Comparison of ENCODE assay signal across 1 cellular context in the genomic region with DNA sequence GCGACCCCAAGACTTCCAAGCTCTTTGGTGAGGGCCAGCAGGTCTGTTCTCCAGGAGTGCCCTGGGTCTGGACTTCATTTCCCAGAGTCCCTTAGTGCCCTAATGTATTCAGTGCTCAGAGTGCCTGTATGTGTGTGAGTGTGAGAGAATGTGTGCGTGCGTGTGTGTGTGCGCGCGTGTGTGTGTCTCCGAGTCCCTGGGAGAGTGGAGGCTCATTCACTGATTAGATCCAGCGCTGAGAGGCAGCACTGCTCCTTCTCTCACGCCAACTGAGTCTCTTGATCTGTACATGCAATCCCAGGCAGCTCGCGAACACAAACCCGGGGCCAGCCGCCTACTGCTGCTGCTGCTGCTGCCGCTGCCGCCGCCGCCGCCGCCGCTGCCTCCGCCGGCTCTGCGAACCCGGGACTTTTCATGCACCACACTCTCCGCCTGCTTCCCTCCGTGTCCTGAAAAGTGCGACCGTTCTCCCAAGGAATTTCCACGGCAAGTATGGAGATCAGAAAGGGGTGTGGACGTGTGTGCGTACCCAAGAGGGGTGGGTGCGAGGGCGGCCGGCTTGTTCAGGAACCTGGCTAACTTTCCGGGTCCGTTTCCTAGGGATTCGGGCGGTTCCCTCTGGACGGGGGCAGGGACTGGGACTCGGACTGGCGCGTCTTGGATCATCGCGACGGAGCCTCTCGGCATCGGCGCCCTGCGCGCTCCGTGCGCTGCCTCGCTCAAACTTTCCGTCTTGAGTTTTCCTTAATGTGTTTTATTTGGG.
TF ChIP-seq lines count a peak whose summit lies in the region.

TSS of gene RNF220 (plus strand) at position 215 of the 763 bp plus-strand sequence.

TF ChIP-seq in HepG2, 621 proteins besides CTCF, POLR2A, EP300 and RAD21 (continued from another document and continues in another):
- TF ChIP-seq, protein P1, sequence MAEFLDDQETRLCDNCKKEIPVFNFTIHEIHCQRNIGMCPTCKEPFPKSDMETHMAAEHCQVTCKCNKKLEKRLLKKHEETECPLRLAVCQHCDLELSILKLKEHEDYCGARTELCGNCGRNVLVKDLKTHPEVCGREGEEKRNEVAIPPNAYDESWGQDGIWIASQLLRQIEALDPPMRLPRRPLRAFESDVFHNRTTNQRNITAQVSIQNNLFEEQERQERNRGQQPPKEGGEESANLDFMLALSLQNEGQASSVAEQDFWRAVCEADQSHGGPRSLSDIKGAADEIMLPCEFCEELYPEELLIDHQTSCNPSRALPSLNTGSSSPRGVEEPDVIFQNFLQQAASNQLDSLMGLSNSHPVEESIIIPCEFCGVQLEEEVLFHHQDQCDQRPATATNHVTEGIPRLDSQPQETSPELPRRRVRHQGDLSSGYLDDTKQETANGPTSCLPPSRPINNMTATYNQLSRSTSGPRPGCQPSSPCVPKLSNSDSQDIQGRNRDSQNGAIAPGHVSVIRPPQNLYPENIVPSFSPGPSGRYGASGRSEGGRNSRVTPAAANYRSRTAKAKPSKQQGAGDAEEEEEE (CRISPR knock-in tag; IDR thresholded peaks at IDR 0.05; ENCODE audit: borderline replicate concordance) = no peak
- TF ChIP-seq TEAD2 (CRISPR knock-in tag; IDR thresholded peaks at IDR 0.05) (no peak), CERS6 (CRISPR knock-in tag; IDR thresholded peaks at IDR 0.05) (no peak), ZNF136 (CRISPR knock-in tag; IDR thresholded peaks at IDR 0.05; ENCODE audit: low read depth) (no peak), THYN1 (CRISPR knock-in tag; IDR thresholded peaks at IDR 0.05; ENCODE audit: borderline replicate concordance, low read depth) (no peak), ZNF598 (CRISPR knock-in tag; IDR thresholded peaks at IDR 0.05; ENCODE audit: borderline replicate concordance) (no peak; the same call in 1 of the 2 replicates), BATF2 (CRISPR knock-in tag; IDR thresholded peaks at IDR 0.05) (no peak), ATAD3A (CRISPR knock-in tag; IDR thresholded peaks at IDR 0.05) (no peak), ZNF614 (CRISPR knock-in tag; IDR thresholded peaks at IDR 0.05; ENCODE audit: borderline replicate concordance) (no peak), ZHX1 (CRISPR knock-in tag; IDR thresholded peaks at IDR 0.05; ENCODE audit: low read depth) (no peak), ZFP1 (CRISPR knock-in tag; IDR thresholded peaks at IDR 0.05) (no peak), ZBTB14 (CRISPR knock-in tag; IDR thresholded peaks at IDR 0.05) (no peak), SRSF9 (IDR thresholded peaks at IDR 0.05; ENCODE audit: borderline replicate concordance, insufficient read depth, low read depth, low read length, poor library complexity, severe bottlenecking) (no peak), FOXC1 (CRISPR knock-in tag; IDR thresholded peaks at IDR 0.05; ENCODE audit: borderline replicate concordance) (no peak; the same call in 1 of the 2 replicates), SYNCRIP (IDR thresholded peaks at IDR 0.05; ENCODE audit: insufficient read depth, low read depth, low read length) (no peak), ZNF160 (CRISPR knock-in tag; IDR thresholded peaks at IDR 0.05) (0 out of 2 replicates have a peak, but pooled peaks have one; percentile 20), SALL1 (CRISPR knock-in tag; IDR thresholded peaks at IDR 0.05) (peak; percentile 88), TEAD3 (CRISPR knock-in tag; optimal IDR thresholded peaks at IDR 0.05; ENCODE audit: borderline replicate concordance) (peak; percentile 90), ZFP82 (CRISPR knock-in tag; IDR thresholded peaks at IDR 0.05; ENCODE audit: borderline replicate concordance) (no peak; the same call in 1 of the 2 replicates), FOXA1 (IDR thresholded peaks at IDR 0.05) (no peak), FOXA1 (CRISPR knock-in tag; IDR thresholded peaks at IDR 0.05) (no peak), SCMH1 (CRISPR knock-in tag; IDR thresholded peaks at IDR 0.05; ENCODE audit: borderline replicate concordance) (no peak), ZNF879 (CRISPR knock-in tag; IDR thresholded peaks at IDR 0.05) (no peak), HOXA7 (CRISPR knock-in tag; IDR thresholded peaks at IDR 0.05) (no peak), ARNT2 (CRISPR knock-in tag; IDR thresholded peaks at IDR 0.05; ENCODE audit: low read depth) (peak; percentile 84; the same call in 1 of the 2 replicates), ZNF83 (CRISPR knock-in tag; IDR thresholded peaks at IDR 0.05; ENCODE audit: borderline replicate concordance) (0 out of 2 replicates have a peak, but pooled peaks have one; percentile 37), ZNF616 (CRISPR knock-in tag; IDR thresholded peaks at IDR 0.05; ENCODE audit: low read depth) (no peak), TBX2 (CRISPR knock-in tag; IDR thresholded peaks at IDR 0.05; ENCODE audit: borderline replicate concordance) (peak; percentile 76), ZNF569 (CRISPR knock-in tag; IDR thresholded peaks at IDR 0.05; ENCODE audit: borderline replicate concordance) (no peak), PHF5A (CRISPR knock-in tag; IDR thresholded peaks at IDR 0.05; ENCODE audit: low read depth, unreplicated experiment) (no peak), MYNN (CRISPR knock-in tag; IDR thresholded peaks at IDR 0.05; ENCODE audit: low read depth) (no peak), GRHL1 (CRISPR knock-in tag; conservative IDR thresholded peaks at IDR 0.05) (no peak), ZNF747 (CRISPR knock-in tag; IDR thresholded peaks at IDR 0.05; ENCODE audit: borderline replicate concordance) (peak; percentile 80; the same call in 1 of the 2 replicates), ZSCAN21 (CRISPR knock-in tag; IDR thresholded peaks at IDR 0.05; ENCODE audit: borderline replicate concordance) (peak; percentile 59; the same call in 1 of the 2 replicates), PRDM4 (CRISPR knock-in tag; IDR thresholded peaks at IDR 0.05; ENCODE audit: borderline replicate concordance) (no peak), JARID2 (CRISPR knock-in tag; IDR thresholded peaks at IDR 0.05; ENCODE audit: insufficient replicate concordance) (no peak), PAX8 (CRISPR knock-in tag; IDR thresholded peaks at IDR 0.05; ENCODE audit: borderline replicate concordance) (no peak)
- TF ChIP-seq, protein P2, sequence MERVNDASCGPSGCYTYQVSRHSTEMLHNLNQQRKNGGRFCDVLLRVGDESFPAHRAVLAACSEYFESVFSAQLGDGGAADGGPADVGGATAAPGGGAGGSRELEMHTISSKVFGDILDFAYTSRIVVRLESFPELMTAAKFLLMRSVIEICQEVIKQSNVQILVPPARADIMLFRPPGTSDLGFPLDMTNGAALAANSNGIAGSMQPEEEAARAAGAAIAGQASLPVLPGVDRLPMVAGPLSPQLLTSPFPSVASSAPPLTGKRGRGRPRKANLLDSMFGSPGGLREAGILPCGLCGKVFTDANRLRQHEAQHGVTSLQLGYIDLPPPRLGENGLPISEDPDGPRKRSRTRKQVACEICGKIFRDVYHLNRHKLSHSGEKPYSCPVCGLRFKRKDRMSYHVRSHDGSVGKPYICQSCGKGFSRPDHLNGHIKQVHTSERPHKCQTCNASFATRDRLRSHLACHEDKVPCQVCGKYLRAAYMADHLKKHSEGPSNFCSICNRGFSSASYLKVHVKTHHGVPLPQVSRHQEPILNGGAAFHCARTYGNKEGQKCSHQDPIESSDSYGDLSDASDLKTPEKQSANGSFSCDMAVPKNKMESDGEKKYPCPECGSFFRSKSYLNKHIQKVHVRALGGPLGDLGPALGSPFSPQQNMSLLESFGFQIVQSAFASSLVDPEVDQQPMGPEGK (CRISPR knock-in tag; IDR thresholded peaks at IDR 0.05) = no peak
- TF ChIP-seq, protein P3, sequence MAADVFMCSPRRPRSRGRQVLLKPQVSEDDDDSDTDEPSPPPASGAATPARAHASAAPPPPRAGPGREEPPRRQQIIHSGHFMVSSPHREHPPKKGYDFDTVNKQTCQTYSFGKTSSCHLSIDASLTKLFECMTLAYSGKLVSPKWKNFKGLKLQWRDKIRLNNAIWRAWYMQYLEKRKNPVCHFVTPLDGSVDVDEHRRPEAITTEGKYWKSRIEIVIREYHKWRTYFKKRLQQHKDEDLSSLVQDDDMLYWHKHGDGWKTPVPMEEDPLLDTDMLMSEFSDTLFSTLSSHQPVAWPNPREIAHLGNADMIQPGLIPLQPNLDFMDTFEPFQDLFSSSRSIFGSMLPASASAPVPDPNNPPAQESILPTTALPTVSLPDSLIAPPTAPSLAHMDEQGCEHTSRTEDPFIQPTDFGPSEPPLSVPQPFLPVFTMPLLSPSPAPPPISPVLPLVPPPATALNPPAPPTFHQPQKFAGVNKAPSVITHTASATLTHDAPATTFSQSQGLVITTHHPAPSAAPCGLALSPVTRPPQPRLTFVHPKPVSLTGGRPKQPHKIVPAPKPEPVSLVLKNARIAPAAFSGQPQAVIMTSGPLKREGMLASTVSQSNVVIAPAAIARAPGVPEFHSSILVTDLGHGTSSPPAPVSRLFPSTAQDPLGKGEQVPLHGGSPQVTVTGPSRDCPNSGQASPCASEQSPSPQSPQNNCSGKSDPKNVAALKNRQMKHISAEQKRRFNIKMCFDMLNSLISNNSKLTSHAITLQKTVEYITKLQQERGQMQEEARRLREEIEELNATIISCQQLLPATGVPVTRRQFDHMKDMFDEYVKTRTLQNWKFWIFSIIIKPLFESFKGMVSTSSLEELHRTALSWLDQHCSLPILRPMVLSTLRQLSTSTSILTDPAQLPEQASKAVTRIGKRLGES (CRISPR knock-in tag; IDR thresholded peaks at IDR 0.05; ENCODE audit: borderline replicate concordance) = no peak
- TF ChIP-seq, protein P4, sequence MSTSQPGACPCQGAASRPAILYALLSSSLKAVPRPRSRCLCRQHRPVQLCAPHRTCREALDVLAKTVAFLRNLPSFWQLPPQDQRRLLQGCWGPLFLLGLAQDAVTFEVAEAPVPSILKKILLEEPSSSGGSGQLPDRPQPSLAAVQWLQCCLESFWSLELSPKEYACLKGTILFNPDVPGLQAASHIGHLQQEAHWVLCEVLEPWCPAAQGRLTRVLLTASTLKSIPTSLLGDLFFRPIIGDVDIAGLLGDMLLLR (CRISPR knock-in tag; IDR thresholded peaks at IDR 0.05) = 0 out of 2 replicates have a peak, but pooled peaks have one; percentile 44
